11 cellular contexts compared by ENCODE assay signal in the genomic region with DNA sequence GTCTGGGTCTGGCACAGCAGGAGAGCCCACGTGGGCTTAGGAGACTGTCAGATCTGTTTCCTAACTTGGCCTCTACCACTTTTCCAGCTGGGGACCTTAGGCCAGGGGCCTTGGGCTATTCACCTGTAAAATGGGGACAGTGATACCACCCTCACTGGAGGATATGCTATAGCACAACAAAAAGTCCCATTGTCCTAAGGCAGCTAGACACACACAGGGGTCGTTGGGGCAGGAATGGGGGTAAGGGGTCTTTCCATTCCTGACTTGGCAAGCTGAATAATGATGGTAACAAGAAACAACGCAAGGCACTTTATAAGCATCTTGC. TPM values are rescaled to one million over a fixed set of nuclear protein-coding genes. Genes with fewer than 3 reads are reported as not detected.
A peak's percentile ranks its signal among the peaks of the same experiment; 100 is the strongest.
DNase-seq lines count a peak whose midpoint lies in the region; ATAC-seq and TF ChIP-seq lines count a peak whose summit lies in the region.
"Had no signal": no experiment of that assay in that cellular context is flagged by ENCODE, and none has a peak within 500 bp of the region (broad histone marks: within the 10 kb centered on the region; RNA-seq: fewer than 3 reads in every experiment).

No MANE protein-coding gene starts in this region.

- no CpG with 5 or more reads among the region's 3 CpGs for WGBS in IMR-90 (ENCODE audit: extremely low coverage in 2 of 2, insufficient read length in 1 of 2), 2 experiments

- H3K4me1 ChIP-seq in IMR-90 (ENCODE audit: control insufficient read depth, insufficient read depth, low read length) (peaks cover 48% of the 10 kb centered on the region), osteoblast (ENCODE audit: insufficient read depth, low read length) (peaks cover 31% of the 10 kb centered on the region)

- peaks cover 19% of the 10 kb centered on the region for H3K9me1 ChIP-seq in IMR-90 (ENCODE audit: insufficient read depth, low read length)

- 0 out of 2 replicates have a peak overlapping the region, but pooled peaks have one; percentile 17 for H3K14ac ChIP-seq in IMR-90 (replicated peaks; ENCODE audit: low read depth, low read length)

- no peak for TF ChIP-seq RAD21 in IMR-90 (IDR thresholded peaks at IDR 0.05; ENCODE audit: low read length)

- dilution Hi-C loops in IMR-90 (cut with HindIII; ENCODE audit: low sequenced_read_pairs, unreplicated experiment), result no loop called here

- H3K9me3 Mint-ChIP-seq in CD4-positive, alpha-beta T cell, result no peaks in the 10 kb centered on the region
- H3K9me3 Mint-ChIP-seq in neural crest cell (no peaks in the 10 kb centered on the region), Calu3 (ENCODE audit: low read depth, unreplicated experiment) (no peaks in the 10 kb centered on the region)
- H3K9me3 Mint-ChIP-seq: stimulated activated naive CD8-positive, alpha-beta T cell treated with anti-CD3 and anti-CD28 coated beads, Interleukin-15, amount 100 ng/mL, for 72 hours had no signal

- H3K18ac ChIP-seq in IMR-90 (ENCODE audit: low read depth, low read length), result no peak overlapping the region

- H4K20me1 ChIP-seq in IMR-90 (ENCODE audit: insufficient read depth, low read length) (no peaks in the 10 kb centered on the region), osteoblast (ENCODE audit: insufficient read depth, low read length) (no peaks in the 10 kb centered on the region)

- 0 out of 2 replicates have a peak overlapping the region, but pooled peaks have one; percentile 17 for H2AK5ac ChIP-seq in IMR-90 (ENCODE audit: low read depth, low read length)

- H3K36me3 ChIP-seq in IMR-90 (ENCODE audit: control insufficient read depth, insufficient read depth, low read length) (peaks cover 10% of the 10 kb centered on the region; the same call in 1 of the 2 replicates), osteoblast (ENCODE audit: insufficient read depth, low read length) (peaks cover 9% of the 10 kb centered on the region)

- ATAC-seq in CD4-positive, alpha-beta T cell (ENCODE audit: poor library complexity), result no peak
- ATAC-seq in IMR-90 (ENCODE audit: low read depth), result no peak
- no peak for ATAC-seq in HG03571 (IDR thresholded peaks at IDR 0.05; ENCODE audit: unreplicated experiment)
- ATAC-seq: stimulated activated naive CD8-positive, alpha-beta T cell treated with anti-CD3 and anti-CD28 coated beads, Interleukin-15, amount 100 ng/mL, for 72 hours had no signal

- H3K4me1 Mint-ChIP-seq in CD4-positive, alpha-beta T cell (ENCODE audit: low read depth), result peaks cover 72% of the 10 kb centered on the region
- H3K4me1 Mint-ChIP-seq in neural crest cell (peaks cover 40% of the 10 kb centered on the region), Calu3 (ENCODE audit: low read depth, unreplicated experiment) (peaks cover 9% of the 10 kb centered on the region)

- in situ Hi-C loops in IMR-90 (cut with MboI; ENCODE audit: low sequenced_read_pairs), result no loop called here

- CTCF ChIA-PET in CD4-positive, alpha-beta T cell (lab: Charles Lee), result interaction anchor here (0.9 to 2.2 kb wide), 4 partner anchors 8 to 30 kb away, joined by 3 to 7 read pairs (median 4); a partner anchor contains a TSS
- CTCF ChIA-PET in IMR-90 (lab: Yijun Ruan, JAX), result interaction anchor here (1.0 to 1.4 kb wide), 2 partner anchors 21 to 49 kb away, joined by 4 to 5 read pairs; a partner anchor contains a TSS
- CTCF ChIA-PET in Calu3 (lab: Charles Lee), result no interaction called here

- peaks cover 9% of the 10 kb centered on the region for H3K79me2 ChIP-seq in osteoblast (ENCODE audit: insufficient read depth, low read length)

- no peak overlapping the region for H3K56ac ChIP-seq in IMR-90 (ENCODE audit: extremely low read depth, insufficient read depth, low read length)

- POLR2A ChIA-PET in CD4-positive, alpha-beta T cell (lab: Charles Lee), result interaction anchor here (0.9 to 9.5 kb wide), 9 partner anchors 10 to 70 kb away, joined by 3 to 107 read pairs (median 4); a partner anchor contains a TSS
- POLR2A ChIA-PET in IMR-90 (lab: Charles Lee; ENCODE audit: unreplicated experiment), result no interaction called here

- no peak overlapping the region for H2BK15ac ChIP-seq in IMR-90 (ENCODE audit: low read depth, low read length)

- BruUV-seq in IMR-90 (replicated peaks; lab: Mats Ljungman, UMichigan) (no TSS peak), Calu3 (replicated peaks; lab: Mats Ljungman, UMichigan) (no TSS peak)

- peak overlapping the region; percentile 89 for H2AK9ac ChIP-seq in IMR-90 (replicated peaks; ENCODE audit: low read depth, low read length, poor library complexity)

- intact Hi-C loops in CD4-positive, alpha-beta T cell (cut with DNase I, micrococcal nuclease), result no loop called here
- intact Hi-C loops in IMR-90 (cut with micrococcal nuclease) (no loop called here), Calu3 (cut with micrococcal nuclease; ENCODE audit: unreplicated experiment) (no loop called here)

- peak overlapping the region; percentile 98 for H3K4me3 Mint-ChIP-seq in CD4-positive, alpha-beta T cell
- H3K4me3 Mint-ChIP-seq in neural crest cell (peak overlapping the region; percentile 78), Calu3 (ENCODE audit: low read depth, unreplicated experiment) (no peak overlapping the region)

- H2BK20ac ChIP-seq in IMR-90 (ENCODE audit: low read depth, low read length), result 0 out of 2 replicates have a peak overlapping the region, but pooled peaks have one; percentile 16

- H3K27me3 Mint-ChIP-seq in CD4-positive, alpha-beta T cell, result no peaks in the 10 kb centered on the region
- H3K27me3 Mint-ChIP-seq in neural crest cell (ENCODE audit: low read depth), result peaks cover 4% of the 10 kb centered on the region
- no peaks in the 10 kb centered on the region for H3K27me3 Mint-ChIP-seq in Calu3 (ENCODE audit: unreplicated experiment)
- H3K27me3 Mint-ChIP-seq: stimulated activated naive CD8-positive, alpha-beta T cell treated with anti-CD3 and anti-CD28 coated beads, Interleukin-15, amount 100 ng/mL, for 72 hours had no signal

- H2AFZ ChIP-seq in IMR-90 (replicated peaks; ENCODE audit: low read length, poor library complexity) (peak overlapping the region; percentile 74), osteoblast (ENCODE audit: low read length) (no peak overlapping the region)

- H3K4me2 ChIP-seq in IMR-90 (ENCODE audit: low read depth, low read length) (no peak overlapping the region), osteoblast (ENCODE audit: insufficient read depth, low read length) (no peak overlapping the region)

- no peak for DNase-seq in CD4-positive, alpha-beta T cell
- DNase-seq in IMR-90 (no peak), neural crest cell (ENCODE audit: low read depth, low spot score) (no peak), dermis blood vessel endothelial cell (no peak), Calu3 (no peak), osteoblast (ENCODE audit: insufficient read length, low spot score, missing footprints) (no peak)
- DNase-seq: NCI-H345; stimulated activated CD4-positive, alpha-beta T cell treated with anti-CD3 and anti-CD28 coated beads, Interleukin-4, amount 100 ng/mL, for 1 hour had no signal

- H3K27ac ChIP-seq in CD4-positive, alpha-beta T cell (ENCODE audit: low read depth, low read length), result peak overlapping the region; percentile 77
- no peak overlapping the region for H3K27ac ChIP-seq in IMR-90 (ENCODE audit: insufficient read depth, low read length)
- peak overlapping the region; percentile 1 for H3K27ac ChIP-seq in angular gyrus (ENCODE audit: low read depth, low read length)
- H3K27ac ChIP-seq in osteoblast (ENCODE audit: low read depth, low read length), result no peak overlapping the region

- peaks cover 0 to 70% of the 10 kb centered on the region in 2 experiments; a peak in 3 of 4 replicates for H3K79me1 ChIP-seq in IMR-90 (ENCODE audit: low read depth in 1 of 2, low read length in 2 of 2)

- H3K4ac ChIP-seq in IMR-90 (ENCODE audit: low read depth, low read length), result peak overlapping the region; percentile 46

- H4K91ac ChIP-seq in IMR-90 (ENCODE audit: insufficient read depth, low read depth, low read length), result no peak overlapping the region

- no peak overlapping the region for H3K23ac ChIP-seq in IMR-90 (ENCODE audit: low read depth, low read length)

- H2BK120ac ChIP-seq in IMR-90 (ENCODE audit: low read depth, low read length), result no peak overlapping the region

- no peak overlapping the region for H3K9ac ChIP-seq in IMR-90 (ENCODE audit: low read depth, low read length)

- peaks cover 23% of the 10 kb centered on the region for H3K36me3 Mint-ChIP-seq in CD4-positive, alpha-beta T cell (ENCODE audit: low read depth)
- H3K36me3 Mint-ChIP-seq in neural crest cell (ENCODE audit: low read depth) (no peaks in the 10 kb centered on the region), Calu3 (ENCODE audit: insufficient read depth, unreplicated experiment) (peaks cover 55% of the 10 kb centered on the region)

- no peak overlapping the region for H4K8ac ChIP-seq in IMR-90 (ENCODE audit: low read depth in 2 of 2, low read length in 2 of 2)

- no peak overlapping the region for H2BK5ac ChIP-seq in IMR-90 (ENCODE audit: low read depth, low read length, poor library complexity, severe bottlenecking)

- no peaks in the 10 kb centered on the region for H3K9me3 ChIP-seq in CD4-positive, alpha-beta T cell (ENCODE audit: control insufficient read depth, low read length)
- H3K9me3 ChIP-seq in IMR-90 (ENCODE audit: control insufficient read depth, insufficient read depth, low read length) (no peaks in the 10 kb centered on the region), osteoblast (ENCODE audit: low read depth, low read length) (no peaks in the 10 kb centered on the region)

- no peak for TF ChIP-seq POLR2A in IMR-90 (IDR thresholded peaks at IDR 0.05; ENCODE audit: low read depth, low read length)

- H3K27me3 ChIP-seq in CD4-positive, alpha-beta T cell (ENCODE audit: control insufficient read depth, insufficient read depth, low read length), result no peaks in the 10 kb centered on the region
- H3K27me3 ChIP-seq in IMR-90 (ENCODE audit: control insufficient read depth, insufficient read depth, low read length), result no peaks in the 10 kb centered on the region
- H3K27me3 ChIP-seq in osteoblast (ENCODE audit: insufficient read depth, low read length), result no peaks in the 10 kb centered on the region

- H3K4me3 ChIP-seq in IMR-90 (ENCODE audit: insufficient read depth, low read depth, low read length), result no peak overlapping the region
- no peak overlapping the region for H3K4me3 ChIP-seq in osteoblast (ENCODE audit: insufficient read depth, low read length)

- TF ChIP-seq CTCF in CD4-positive, alpha-beta T cell (IDR thresholded peaks at IDR 0.05), result no peak
- TF ChIP-seq CTCF in IMR-90 (conservative IDR thresholded peaks at IDR 0.05; ENCODE audit: low read depth, low read length) (no peak), neural crest cell (conservative IDR thresholded peaks at IDR 0.05) (no peak), Calu3 (IDR thresholded peaks at IDR 0.05; ENCODE audit: unreplicated experiment) (no peak), osteoblast (IDR thresholded peaks at IDR 0.05; ENCODE audit: extremely low read depth, low read depth, low read length) (no peak)

- H3K27ac Mint-ChIP-seq in CD4-positive, alpha-beta T cell, result peak overlapping the region; percentile 94
- H3K27ac Mint-ChIP-seq in neural crest cell (ENCODE audit: unreplicated experiment) (no peak overlapping the region), Calu3 (ENCODE audit: unreplicated experiment) (no peak overlapping the region)

- no peak overlapping the region for H4K5ac ChIP-seq in IMR-90 (ENCODE audit: low read depth, low read length)

RNA-seq across cellular contexts. Expression of a gene that starts 2.6 kb away (rescaled TPM):
- total RNA-seq in CD4-positive, alpha-beta T cell, result 10 to 100 TPM; 46.9 to 49.0 TPM
- total RNA-seq in IMR-90 (2012; rRNA removed) (8.8 and 10.8 TPM in 2 replicates), neural crest cell (36.4 and 36.6 TPM in 2 replicates), dermis blood vessel endothelial cell (0.85 and 2.7 TPM in 2 replicates), Calu3 (2022) (13.0 and 17.6 TPM in 2 replicates), osteoblast (4.1 and 4.7 TPM in 2 replicates)
- 30.0 and 33.3 TPM in 2 replicates for polyA plus RNA-seq in IMR-90 (2012; rRNA removed)
- 11.6 and 27.3 TPM in 2 replicates for polyA plus RNA-seq in IMR-90 (2012; cell fraction: cytosol; rRNA removed)
- 67.7 and 113 TPM in 2 replicates for polyA plus RNA-seq in IMR-90 (2012; cell fraction: nucleus; rRNA removed; ENCODE audit: low replicate concordance)

RNA-seq across cellular contexts. Expression of a gene that starts 21.6 kb away (rescaled TPM):
- 1 to 10 TPM; 1.5 TPM for total RNA-seq in CD4-positive, alpha-beta T cell
- total RNA-seq in IMR-90 (2012; rRNA removed) (5.4 and 5.6 TPM in 2 replicates), neural crest cell (51.5 and 55.3 TPM in 2 replicates), dermis blood vessel endothelial cell (9.0 and 13.3 TPM in 2 replicates), Calu3 (2022) (18.4 and 21.4 TPM in 2 replicates), osteoblast (5.0 and 5.8 TPM in 2 replicates)
- polyA plus RNA-seq in IMR-90 (2012; rRNA removed), result 24.1 and 26.5 TPM in 2 replicates
- 17.9 and 18.9 TPM in 2 replicates for polyA plus RNA-seq in IMR-90 (2012; cell fraction: cytosol; rRNA removed)
- polyA plus RNA-seq in IMR-90 (2012; cell fraction: nucleus; rRNA removed; ENCODE audit: low replicate concordance), result 4.8 and 10.9 TPM in 2 replicates

RNA-seq across cellular contexts. Expression of a gene that starts 28.3 kb away (rescaled TPM):
- 10 to 100 TPM; 57.0 to 60.9 TPM for total RNA-seq in CD4-positive, alpha-beta T cell
- total RNA-seq in IMR-90 (2012; rRNA removed), result 17.2 and 19.7 TPM in 2 replicates
- 48.5 and 50.4 TPM in 2 replicates for polyA plus RNA-seq in IMR-90 (2012; rRNA removed)
- 17.9 and 26.5 TPM in 2 replicates for polyA plus RNA-seq in IMR-90 (2012; cell fraction: cytosol; rRNA removed)
- polyA plus RNA-seq in IMR-90 (2012; cell fraction: nucleus; rRNA removed; ENCODE audit: low replicate concordance), result 243 and 309 TPM in 2 replicates
- 85.1 and 88.6 TPM in 2 replicates for total RNA-seq in neural crest cell
- total RNA-seq in dermis blood vessel endothelial cell, result 48.3 and 55.3 TPM in 2 replicates
- 89.8 and 95.3 TPM in 2 replicates for total RNA-seq in Calu3 (2022)
- 36.2 and 38.6 TPM in 2 replicates for total RNA-seq in osteoblast

RNA-seq across cellular contexts. Expression of a gene that starts 38.5 kb away (rescaled TPM):
- total RNA-seq in CD4-positive, alpha-beta T cell, result 10 to 100 TPM; 85.1 to 93.7 TPM
- total RNA-seq in IMR-90 (2012; rRNA removed), result 9,081 and 15,383 TPM in 2 replicates
- 11,896 and 18,749 TPM in 2 replicates for polyA plus RNA-seq in IMR-90 (2012; rRNA removed)
- 53,551 and 65,152 TPM in 2 replicates for polyA plus RNA-seq in IMR-90 (2012; cell fraction: cytosol; rRNA removed)
- polyA plus RNA-seq in IMR-90 (2012; cell fraction: nucleus; rRNA removed; ENCODE audit: low replicate concordance), result 5,542 and 13,774 TPM in 2 replicates
- 16.1 and 21.0 TPM in 2 replicates for total RNA-seq in neural crest cell
- total RNA-seq in dermis blood vessel endothelial cell, result 2,321 and 4,948 TPM in 2 replicates
- 61.4 and 72.3 TPM in 2 replicates for total RNA-seq in Calu3 (2022)
- 3,004 and 3,217 TPM in 2 replicates for total RNA-seq in osteoblast

RNA-seq across cellular contexts. Expression of a gene that starts 49.2 kb away (rescaled TPM):
- 10 to 100 TPM; 24.3 to 26.2 TPM for total RNA-seq in CD4-positive, alpha-beta T cell
- total RNA-seq in IMR-90 (2012; rRNA removed), result 16.0 and 29.7 TPM in 2 replicates
- 25.6 and 25.7 TPM in 2 replicates for polyA plus RNA-seq in IMR-90 (2012; rRNA removed)
- polyA plus RNA-seq in IMR-90 (2012; cell fraction: cytosol; rRNA removed), result 23.2 and 28.5 TPM in 2 replicates
- polyA plus RNA-seq in IMR-90 (2012; cell fraction: nucleus; rRNA removed; ENCODE audit: low replicate concordance), result 44.8 and 73.3 TPM in 2 replicates
- total RNA-seq in neural crest cell, result 43.3 and 44.5 TPM in 2 replicates
- total RNA-seq in dermis blood vessel endothelial cell, result 22.9 and 23.1 TPM in 2 replicates
- 23.7 and 26.8 TPM in 2 replicates for total RNA-seq in Calu3 (2022)
- 8.8 and 9.0 TPM in 2 replicates for total RNA-seq in osteoblast

Comparison
In these comparisons a context has a peak if more than half of its experiments do, and no peak if none do; other contexts are left out.
1. H3K27ac ChIP-seq: peak in CD4-positive, alpha-beta T cell (single experiment) and angular gyrus (single experiment); none in IMR-90 (single experiment) and osteoblast (single experiment).